12 cellular contexts compared by ENCODE assay signal in genomic region chr1:24765308-24765988, GRCh38. TPM values are rescaled to one million over a fixed set of nuclear protein-coding genes. Genes with fewer than 3 reads are reported as not detected.
DNase-seq lines count a peak whose midpoint lies in the region; ATAC-seq, FAIRE-seq and TF ChIP-seq lines count a peak whose summit lies in the region.
"Had no signal": no experiment of that assay in that cellular context is flagged by ENCODE, and none has a peak within 500 bp of the region (broad histone marks: within the 10 kb centered on the region; RNA-seq: fewer than 3 reads in every experiment).

No MANE protein-coding gene starts in this region.

- H3K27ac ChIP-seq in Panc1 (ENCODE audit: low read length) (no peak overlapping the region), pancreas (no peak overlapping the region)

- 53 to 62% methylated on average over 8 of the region's 8 CpGs for WGBS in pancreas, 2 donors

- no peak for ATAC-seq in Panc1
- peak; percentile 58 to 76 (median 70) for ATAC-seq in pancreas
- ATAC-seq in HG03457 (IDR thresholded peaks at IDR 0.05; ENCODE audit: unreplicated experiment) = no peak
- ATAC-seq: activated CD4-positive, CD25-positive, alpha-beta regulatory T cell treated with anti-CD3 and anti-CD28 coated beads, Interleukin-2, amount 50 U/mL, for 24 hours; activated naive CD4-positive, alpha-beta T cell treated with anti-CD3 and anti-CD28 coated beads, Interleukin-2, amount 50 U/mL, for 72 hours; esophagus mucosa; HCT116 had no signal

- H3K9me3 ChIP-seq in Panc1 (ENCODE audit: control insufficient read depth, insufficient read depth, low read depth, low read length) = no peaks in the 10 kb centered on the region
- no peaks in the 10 kb centered on the region for H3K9me3 ChIP-seq in pancreas

- H3K4me3 ChIP-seq in Panc1 (ENCODE audit: low read depth in 2 of 2, low read length in 2 of 2) (no peak overlapping the region), pancreas (no peak overlapping the region)

- H3K4me1 ChIP-seq in Panc1 (ENCODE audit: control insufficient read depth, insufficient read depth, low read length) (peaks cover 22% of the 10 kb centered on the region), pancreas (peaks cover 8 to 18% (median 12%) of the 10 kb centered on the region in 3 donors)

- DNase-seq in EH (ENCODE audit: low read depth) (peak; percentile 76), Panc1 (ENCODE audit: low read depth, low spot score) (no peak), pancreas (no peak), HK-2 (ENCODE audit: unreplicated experiment) (no peak)
- DNase-seq in stimulated activated CD4-positive, alpha-beta T cell treated with anti-CD3 and anti-CD28 coated beads, Interleukin-1b, Interleukin-23, amount 100 ng/mL, for 48 hours = no peak
- DNase-seq in activated CD4-positive, alpha-beta T cell treated with anti-CD3 and anti-CD28 coated beads for 1 hour = no peak

- TSS peak; percentile 20 for BruUV-seq in Panc1 (replicated peaks; lab: Mats Ljungman, UMichigan)

- in situ Hi-C loops in Panc1 (cut with HindIII; ENCODE audit: low pct_unique_long_range_greater_than_20kb, low sequenced_read_pairs) = no loop called here

- POLR2A ChIA-PET in Panc1 (lab: Charles Lee) = no interaction called here

- TF ChIP-seq CTCF in Panc1 (IDR thresholded peaks at IDR 0.05) = no peak
- TF ChIP-seq CTCF in pancreas (IDR thresholded peaks at IDR 0.05) = no peak

- intact Hi-C loops in Panc1 (cut with micrococcal nuclease; ENCODE audit: unreplicated experiment) (no loop called here), pancreas (cut with DNase I) (no loop called here)

- H3K27me3 ChIP-seq in Panc1 (ENCODE audit: control insufficient read depth, insufficient read depth, low read length) (no peaks in the 10 kb centered on the region), pancreas (no peaks in the 10 kb centered on the region)

- H3K36me3 ChIP-seq in Panc1 (ENCODE audit: control insufficient read depth, insufficient read depth, low read length) (no peaks in the 10 kb centered on the region), pancreas (no peaks in the 10 kb centered on the region)

- CTCF ChIA-PET in Panc1 (lab: Charles Lee) = no interaction called here

- FAIRE-seq in endometrium (lab: Jason Lieb, UNC) (peak; percentile 85), pancreas (lab: Jason Lieb, UNC) (no peak)

RNA-seq across cellular contexts. Expression of gene CLIC4, which starts 20.2 kb away (rescaled TPM):
- total RNA-seq in Panc1 (2021; ENCODE audit: unreplicated experiment) = 123 TPM
- 162 TPM for polyA plus RNA-seq in Panc1 (2012; ENCODE audit: insufficient read length)
- 10 to 100 TPM; 16.8 to 86.7 (median 35.6) TPM for total RNA-seq in pancreas
- polyA plus RNA-seq in pancreas = 10 to 100 TPM; 12.0 to 16.1 TPM

Comparison
In these comparisons a context has a peak if more than half of its experiments do, and no peak if none do; other contexts are left out.
1. ATAC-seq: peak in pancreas (4 of 4); none in Panc1 (single experiment) and HG03457 (single experiment).